ENCODE assay signal across 14 cellular contexts in the genomic region with DNA sequence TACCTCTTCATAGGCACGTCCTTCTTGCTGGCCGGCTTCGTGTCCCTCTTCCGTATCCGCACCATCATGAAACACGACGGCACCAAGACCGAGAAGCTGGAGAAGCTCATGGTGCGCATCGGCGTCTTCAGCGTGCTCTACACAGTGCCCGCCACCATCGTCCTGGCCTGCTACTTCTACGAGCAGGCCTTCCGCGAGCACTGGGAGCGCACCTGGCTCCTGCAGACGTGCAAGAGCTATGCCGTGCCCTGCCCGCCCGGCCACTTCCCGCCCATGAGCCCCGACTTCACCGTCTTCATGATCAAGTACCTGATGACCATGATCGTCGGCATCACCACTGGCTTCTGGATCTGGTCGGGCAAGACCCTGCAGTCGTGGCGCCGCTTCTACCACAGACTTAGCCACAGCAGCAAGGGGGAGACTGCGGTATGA. TPM values are rescaled to one million over a fixed set of nuclear protein-coding genes. Genes with fewer than 3 reads are reported as not detected.
DNase-seq lines count a peak whose midpoint lies in the region; ATAC-seq and TF ChIP-seq lines count a peak whose summit lies in the region.
"Had no signal": no experiment of that assay in that cellular context is flagged by ENCODE, and none has a peak within 500 bp of the region (broad histone marks: within the 10 kb centered on the region; RNA-seq: fewer than 3 reads in every experiment).

No MANE protein-coding gene starts in this region.

- TF ChIP-seq CTCF in SK-N-SH (IDR thresholded peaks at IDR 0.05) (no peak), left lung (IDR thresholded peaks at IDR 0.05) (no peak), thoracic aorta (IDR thresholded peaks at IDR 0.05) (no peak)

- H3K27ac Mint-ChIP-seq in stimulated activated naive CD8-positive, alpha-beta T cell treated with anti-CD3 and anti-CD28 coated beads, Interleukin-15, amount 100 ng/mL, for 72 hours: no peak overlapping the region
- H3K27ac Mint-ChIP-seq: activated T-cell treated with anti-CD3 and anti-CD28 coated beads, Interleukin-2, amount 50 U/mL, for 24 hours; stimulated activated naive CD8-positive, alpha-beta T cell treated with anti-CD3 and anti-CD28 coated beads, Interleukin-15, Interleukin-2, amounts not matched to agents 100 ng/mL and 50 ng/mL, for 24 hours had no signal

- WGBS in SK-N-SH (ENCODE audit: low lambda C conversion rate): 96% methylated on average over 29 of the region's 32 CpGs

- H3K9ac ChIP-seq in SK-N-SH (no peak overlapping the region), duodenal mucosa (ENCODE audit: low read depth in 1 of 2, low read length in 2 of 2) (no peak overlapping the region)

- POLR2A ChIA-PET in SK-N-SH (lab: Yijun Ruan, JAX): no interaction called here

- no peaks in the 10 kb centered on the region for H3K9me3 ChIP-seq in SK-N-SH
- no peaks in the 10 kb centered on the region for H3K9me3 ChIP-seq in duodenal mucosa (ENCODE audit: control insufficient read depth in 1 of 2, low read length in 2 of 2)
- no peaks in the 10 kb centered on the region for H3K9me3 ChIP-seq in left lung
- no peaks in the 10 kb centered on the region for H3K9me3 ChIP-seq in thoracic aorta
- no peaks in the 10 kb centered on the region for H3K9me3 ChIP-seq in effector memory CD4-positive, alpha-beta T cell (ENCODE audit: control insufficient read depth, low read length)
- H3K9me3 ChIP-seq: A549, mucosa of descending colon had no signal

- H3K4me1 Mint-ChIP-seq in stimulated activated naive CD8-positive, alpha-beta T cell treated with anti-CD3 and anti-CD28 coated beads, Interleukin-15, amount 100 ng/mL, for 72 hours: peaks cover 11% of the 10 kb centered on the region

- H3K27me3 ChIP-seq in SK-N-SH (ENCODE audit: insufficient read depth) (no peaks in the 10 kb centered on the region), duodenal mucosa (ENCODE audit: control insufficient read depth in 1 of 2, insufficient read depth in 2 of 2, low read length in 2 of 2) (peaks cover 0 to 5% of the 10 kb centered on the region in 2 donors), left lung (peaks cover 11 to 97% of the 10 kb centered on the region in 2 donors), thoracic aorta (replicated peaks; ENCODE audit: insufficient read depth) (no peaks in the 10 kb centered on the region)
- H3K27me3 ChIP-seq in effector memory CD4-positive, alpha-beta T cell (replicated peaks; ENCODE audit: control insufficient read depth, insufficient read depth, low read length, poor library complexity, severe bottlenecking): peaks cover 33% of the 10 kb centered on the region

- ATAC-seq in SK-N-SH treated with all-trans-retinoic acid at 6 μM for 48 hours (no peak), left lung (no peak), thoracic aorta (ENCODE audit: insufficient number of reproducible peaks, low FRiP score, low read depth) (no peak)
- no peak for ATAC-seq in stimulated activated naive CD8-positive, alpha-beta T cell treated with anti-CD3 and anti-CD28 coated beads, Interleukin-15, amount 100 ng/mL, for 72 hours
- ATAC-seq: A549, mucosa of descending colon had no signal

- H3K27ac ChIP-seq in SK-N-SH (ENCODE audit: low read depth in 2 of 2, low read length in 1 of 2): no peak overlapping the region
- H3K27ac ChIP-seq in duodenal mucosa (ENCODE audit: low read depth, low read length): no peak overlapping the region
- H3K27ac ChIP-seq in left lung: no peak overlapping the region
- no peak overlapping the region for H3K27ac ChIP-seq in thoracic aorta
- no peak overlapping the region for H3K27ac ChIP-seq in effector memory CD4-positive, alpha-beta T cell (ENCODE audit: insufficient read depth, low read length, poor library complexity, severe bottlenecking)
- H3K27ac ChIP-seq: A549 had no signal

- peak overlapping the region; percentile 74 for H3K4me2 ChIP-seq in SK-N-SH

- peaks cover 61% of the 10 kb centered on the region for H3K79me2 ChIP-seq in SK-N-SH (ENCODE audit: insufficient read depth)

- H3K9me3 Mint-ChIP-seq in stimulated activated naive CD8-positive, alpha-beta T cell treated with anti-CD3 and anti-CD28 coated beads, Interleukin-15, amount 100 ng/mL, for 72 hours: no peaks in the 10 kb centered on the region
- H3K9me3 Mint-ChIP-seq: activated T-cell treated with anti-CD3 and anti-CD28 coated beads, Interleukin-2, amount 50 U/mL, for 24 hours; stimulated activated naive CD8-positive, alpha-beta T cell treated with anti-CD3 and anti-CD28 coated beads, Interleukin-15, Interleukin-2, amounts not matched to agents 100 ng/mL and 50 ng/mL, for 24 hours had no signal

- no peaks in the 10 kb centered on the region for H3K9me2 ChIP-seq in SK-N-SH

- H3F3A ChIP-seq in SK-N-SH (replicated peaks; ENCODE audit: insufficient read depth): peaks cover 14% of the 10 kb centered on the region

- H3K36me3 ChIP-seq in SK-N-SH (replicated peaks in 1 of 2; ENCODE audit: control insufficient read depth in 1 of 2, insufficient read depth in 2 of 2, low read length in 1 of 2) (peaks cover 18 to 30% of the 10 kb centered on the region in 2 experiments), duodenal mucosa (ENCODE audit: control insufficient read depth in 1 of 2, insufficient read depth in 2 of 2, low read length in 2 of 2) (no peaks in the 10 kb centered on the region), left lung (no peaks in the 10 kb centered on the region), thoracic aorta (no peaks in the 10 kb centered on the region)
- H3K36me3 ChIP-seq in effector memory CD4-positive, alpha-beta T cell (ENCODE audit: control insufficient read depth, insufficient read depth, low read length): no peaks in the 10 kb centered on the region

- H2AFZ ChIP-seq in SK-N-SH (ENCODE audit: low read depth): no peak overlapping the region

- H3K4me1 ChIP-seq in SK-N-SH (ENCODE audit: control insufficient read depth in 1 of 2, insufficient read depth in 2 of 2, low read depth in 1 of 2, low read length in 1 of 2): peaks cover 24 to 43% of the 10 kb centered on the region in 2 experiments
- peaks cover 31 to 53% of the 10 kb centered on the region in 2 donors for H3K4me1 ChIP-seq in duodenal mucosa (ENCODE audit: control insufficient read depth in 1 of 2, insufficient read depth in 2 of 2, low read length in 2 of 2)
- peaks cover 9 to 32% of the 10 kb centered on the region in 2 donors for H3K4me1 ChIP-seq in left lung
- H3K4me1 ChIP-seq in thoracic aorta (ENCODE audit: control insufficient read depth in 1 of 2, low read depth in 2 of 2): peaks cover 27 to 65% of the 10 kb centered on the region in 2 donors
- peaks cover 13% of the 10 kb centered on the region for H3K4me1 ChIP-seq in effector memory CD4-positive, alpha-beta T cell (ENCODE audit: control insufficient read depth, insufficient read depth, low read length, poor library complexity, severe bottlenecking)

- no peak for DNase-seq in SK-N-SH
- DNase-seq in left lung: peak in 1 of 2 donors; percentile 75
- no peak for DNase-seq in thoracic aorta (ENCODE audit: low spot score)
- DNase-seq in effector memory CD4-positive, alpha-beta T cell: no peak
- no peak for DNase-seq in DMS153 treated with DMSO at 0.1 percent for 48 hours (lab: John Stamatoyannopoulos, UW; ENCODE audit: unreplicated experiment)
- no peak for DNase-seq in stimulated activated naive CD8-positive, alpha-beta T cell treated with anti-CD3 and anti-CD28 coated beads, Interleukin-15, amount 100 ng/mL, for 72 hours
- DNase-seq: foreskin melanocyte had no signal

- peaks cover 49% of the 10 kb centered on the region for H3K27me3 Mint-ChIP-seq in stimulated activated naive CD8-positive, alpha-beta T cell treated with anti-CD3 and anti-CD28 coated beads, Interleukin-15, amount 100 ng/mL, for 72 hours

- peaks cover 37% of the 10 kb centered on the region for H4K20me1 ChIP-seq in SK-N-SH (ENCODE audit: insufficient read depth)

- CTCF ChIA-PET in SK-N-SH (lab: Yijun Ruan, JAX): interaction anchor here (1.0 to 1.7 kb wide), 2 partner anchors 50 to 175 kb away, joined by 3 to 7 read pairs; no protein-coding TSS in a partner anchor

- peak overlapping the region; percentile 69 to 88 for H3K4me3 ChIP-seq in SK-N-SH (ENCODE audit: low read depth in 2 of 2, low read length in 1 of 2)
- peak overlapping the region; percentile 6 to 86 for H3K4me3 ChIP-seq in duodenal mucosa (ENCODE audit: low read depth in 1 of 2, low read length in 2 of 2)
- peak overlapping the region; percentile 61 for H3K4me3 ChIP-seq in left lung
- peak overlapping the region; percentile 92 for H3K4me3 ChIP-seq in thoracic aorta
- no peak overlapping the region for H3K4me3 ChIP-seq in effector memory CD4-positive, alpha-beta T cell (ENCODE audit: insufficient read depth, low read depth, low read length, poor library complexity, severe bottlenecking)
- H3K4me3 ChIP-seq: mucosa of descending colon had no signal

- H3K4me3 Mint-ChIP-seq in stimulated activated naive CD8-positive, alpha-beta T cell treated with anti-CD3 and anti-CD28 coated beads, Interleukin-15, amount 100 ng/mL, for 72 hours: no peak overlapping the region
- H3K4me3 Mint-ChIP-seq: activated T-cell treated with anti-CD3 and anti-CD28 coated beads, Interleukin-2, amount 50 U/mL, for 24 hours; stimulated activated naive CD8-positive, alpha-beta T cell treated with anti-CD3 and anti-CD28 coated beads, Interleukin-15, Interleukin-2, amounts not matched to agents 100 ng/mL and 50 ng/mL, for 24 hours had no signal

- no peak for TF ChIP-seq RAD21 in SK-N-SH (IDR thresholded peaks at IDR 0.05; ENCODE audit: low read length)

- intact Hi-C loops in left lung (cut with DNase I): loop anchor here in 1 of 2 donors (10.0 kb wide), 1 partner anchor 139 kb away; no protein-coding TSS in a partner anchor

- TF ChIP-seq EP300 in SK-N-SH (IDR thresholded peaks at IDR 0.05; ENCODE audit: borderline replicate concordance in 1 of 2, low read depth in 1 of 2, low read length in 1 of 2): no peak

TF ChIP-seq in SK-N-SH, 30 proteins besides CTCF, POLR2A, EP300 and RAD21:
- TF ChIP-seq MXI1 (IDR thresholded peaks at IDR 0.05; ENCODE audit: low read depth, low read length): no peak
- TF ChIP-seq CHD2 (IDR thresholded peaks at IDR 0.05; ENCODE audit: low read length, partially characterized antibody): no peak

TF ChIP-seq in SK-N-SH treated with all-trans-retinoic acid at 6 μM for 48 hours, 23 proteins besides CTCF, POLR2A, EP300 and RAD21 (continues in another document):
- no peak for TF ChIP-seq ZNF8 (CRISPR knock-in tag; IDR thresholded peaks at IDR 0.05)
- no peak for TF ChIP-seq ARNTL (CRISPR knock-in tag; IDR thresholded peaks at IDR 0.05; ENCODE audit: borderline replicate concordance, low read depth)
- TF ChIP-seq ZFP3 (CRISPR knock-in tag; IDR thresholded peaks at IDR 0.05): no peak
- TF ChIP-seq ISL1 (CRISPR knock-in tag; IDR thresholded peaks at IDR 0.05): no peak
- TF ChIP-seq ZNF565 (CRISPR knock-in tag; conservative IDR thresholded peaks at IDR 0.05; ENCODE audit: low read depth): no peak
- no peak for TF ChIP-seq CSDC2 (CRISPR knock-in tag; IDR thresholded peaks at IDR 0.05)

RNA-seq across cellular contexts. Expression of gene FZD7, which starts 2.3 kb away (rescaled TPM):
- polyA plus RNA-seq in SK-N-SH (2012; rRNA removed): 16.1 and 19.7 TPM in 2 replicates
- 17.1 and 21.4 TPM in 2 replicates for polyA plus RNA-seq in SK-N-SH (2012; cell fraction: cytosol; rRNA removed)
- polyA plus RNA-seq in SK-N-SH (2012; cell fraction: nucleus; rRNA removed): 12.2 and 15.3 TPM in 2 replicates
- total RNA-seq in left lung (10 to 100 TPM; 11.1 to 17.6 TPM), thoracic aorta (10 to 100 TPM; 14.0 to 14.4 TPM)

RNA-seq across cellular contexts. Expression of gene KIAA2012, which starts 37.1 kb away (rescaled TPM):
- polyA plus RNA-seq in SK-N-SH (2012; rRNA removed): 0.07 and 0.11 TPM in 2 replicates
- 0.04 and 0.05 TPM in 2 replicates for polyA plus RNA-seq in SK-N-SH (2012; cell fraction: cytosol; rRNA removed)
- 0.46 and 0.64 TPM in 2 replicates for polyA plus RNA-seq in SK-N-SH (2012; cell fraction: nucleus; rRNA removed)
- total RNA-seq in left lung (1 to 10 TPM in 1 of 2 donors, not detected in 1; 1.7 TPM), thoracic aorta (not detected)
- total RNA-seq: OCI-LY7 had no signal
